ENCODE assay signal across 11 cellular contexts in the genomic region with DNA sequence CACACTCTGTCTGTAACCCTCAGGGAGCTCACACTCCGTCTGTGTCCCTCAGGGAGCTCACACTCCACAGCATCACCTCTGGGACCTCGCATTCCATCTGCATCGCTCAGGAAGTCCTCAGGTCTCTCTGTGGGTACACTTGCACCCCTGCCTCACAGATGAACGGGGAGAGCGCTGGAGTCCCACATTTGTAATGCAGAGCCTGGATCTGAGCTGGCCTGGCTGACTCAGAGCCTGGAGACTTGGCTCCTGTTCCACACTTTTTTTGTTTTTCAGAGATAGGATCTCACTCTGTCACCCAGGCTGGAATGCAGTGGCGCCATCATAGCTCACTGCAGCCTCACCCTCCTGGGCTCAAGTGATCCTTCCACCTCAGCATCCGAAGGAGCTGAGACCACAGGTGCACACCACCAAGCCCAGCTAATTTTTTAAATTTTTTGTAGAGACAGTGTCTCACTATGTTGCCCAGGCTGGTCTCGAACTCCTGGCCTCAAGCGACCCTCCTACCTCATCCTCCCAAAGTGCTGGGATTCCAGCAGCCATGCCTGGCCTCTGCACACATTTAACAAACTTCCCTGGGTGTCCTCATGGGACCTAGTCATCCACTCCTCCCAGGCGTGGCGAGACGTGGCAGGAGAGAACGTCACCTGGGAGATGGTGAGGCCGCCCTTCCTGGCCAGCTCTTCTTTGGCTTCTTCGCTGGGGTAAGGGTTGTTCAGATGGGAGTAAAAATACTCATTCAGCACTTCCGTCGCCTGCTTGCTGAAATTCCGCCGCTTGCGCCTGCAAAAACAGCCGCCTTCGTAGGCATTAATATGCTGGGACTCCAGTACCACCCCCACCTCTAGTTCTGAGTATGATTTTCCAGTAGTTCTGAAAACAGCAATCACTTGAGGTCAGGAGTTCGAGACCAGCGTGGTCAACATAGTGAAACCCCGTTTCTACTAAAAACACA. TPM values are rescaled to one million over a fixed set of nuclear protein-coding genes. Genes with fewer than 3 reads are reported as not detected.
DNase-seq lines count a peak whose midpoint lies in the region; ATAC-seq and TF ChIP-seq lines count a peak whose summit lies in the region.
"Had no signal": no experiment of that assay in that cellular context is flagged by ENCODE, and none has a peak within 500 bp of the region (broad histone marks: within the 10 kb centered on the region; RNA-seq: fewer than 3 reads in every experiment).

No MANE protein-coding gene starts in this region.

- peaks cover 18% of the 10 kb centered on the region for H3K4me1 Mint-ChIP-seq in stimulated activated effector memory CD8-positive, alpha-beta T cell treated with anti-CD3 and anti-CD28 coated beads, Interleukin-12 subunit alpha, Interleukin-12 subunit beta, amount 100 ng/mL, for 72 hours
- H3K4me1 Mint-ChIP-seq: activated naive CD8-positive, alpha-beta T cell treated with anti-CD3 and anti-CD28 coated beads, Interleukin-2, amount 10 ng/mL, durations not matched to agents 7 days and 5 days had no signal

- H3K36me3 Mint-ChIP-seq in activated naive CD4-positive, alpha-beta T cell treated with anti-CD3 and anti-CD28 coated beads, Interleukin-2, amount 50 U/mL, for 72 hours, result peaks cover 10 to 37% of the 10 kb centered on the region in 2 donors
- peaks cover 95% of the 10 kb centered on the region for H3K36me3 Mint-ChIP-seq in stimulated activated effector memory CD8-positive, alpha-beta T cell treated with anti-CD3 and anti-CD28 coated beads, Interleukin-12 subunit alpha, Interleukin-12 subunit beta, amount 100 ng/mL, for 72 hours

- H3K27ac Mint-ChIP-seq in activated naive CD4-positive, alpha-beta T cell treated with anti-CD3 and anti-CD28 coated beads, Interleukin-2, amount 50 U/mL, for 72 hours, result peak overlapping the region; percentile 60 to 73
- H3K27ac Mint-ChIP-seq in stimulated activated effector memory CD8-positive, alpha-beta T cell treated with anti-CD3 and anti-CD28 coated beads, Interleukin-12 subunit alpha, Interleukin-12 subunit beta, amount 100 ng/mL, for 72 hours, result peak overlapping the region; percentile 89
- H3K27ac Mint-ChIP-seq: activated naive CD8-positive, alpha-beta T cell treated with anti-CD3 and anti-CD28 coated beads, Interleukin-2, amount 10 ng/mL, durations not matched to agents 7 days and 5 days had no signal

- no peaks in the 10 kb centered on the region for H3K9me3 Mint-ChIP-seq in activated naive CD4-positive, alpha-beta T cell treated with anti-CD3 and anti-CD28 coated beads, Interleukin-2, amount 50 U/mL, for 72 hours
- no peaks in the 10 kb centered on the region for H3K9me3 Mint-ChIP-seq in stimulated activated effector memory CD8-positive, alpha-beta T cell treated with anti-CD3 and anti-CD28 coated beads, Interleukin-12 subunit alpha, Interleukin-12 subunit beta, amount 100 ng/mL, for 72 hours

- TF ChIP-seq CTCF in brain microvascular endothelial cell (IDR thresholded peaks at IDR 0.05; ENCODE audit: low read depth, low read length, missing control alignments), result no peak

- peak in 1 of 2 donors; percentile 24 for ATAC-seq in activated naive CD4-positive, alpha-beta T cell treated with anti-CD3 and anti-CD28 coated beads, Interleukin-2, amount 50 U/mL, for 72 hours
- no peak for ATAC-seq in stimulated activated effector memory CD8-positive, alpha-beta T cell treated with anti-CD3 and anti-CD28 coated beads, Interleukin-12 subunit alpha, Interleukin-12 subunit beta, amount 100 ng/mL, for 72 hours
- ATAC-seq in GM18519 (IDR thresholded peaks at IDR 0.05; ENCODE audit: low FRiP score, unreplicated experiment), result no peak
- ATAC-seq: activated CD4-positive, CD25-positive, alpha-beta regulatory T cell treated with anti-CD3 and anti-CD28 coated beads, Interleukin-2, amount 50 U/mL, for 24 hours; lower lobe of right lung had no signal

- in situ Hi-C loops in brain microvascular endothelial cell (cut with HindIII; ENCODE audit: low pct_ligation_motif_present, low sequenced_read_pairs), result no loop called here

- no peak overlapping the region for H3K27ac ChIP-seq in brain microvascular endothelial cell
- H3K27ac ChIP-seq: lower lobe of right lung, spleen had no signal

- H3K27me3 ChIP-seq in brain microvascular endothelial cell (replicated peaks), result no peaks in the 10 kb centered on the region
- H3K27me3 ChIP-seq: spleen had no signal

- no peaks in the 10 kb centered on the region for H3K36me3 ChIP-seq in brain microvascular endothelial cell (replicated peaks)

- H3K4me3 ChIP-seq in brain microvascular endothelial cell (ENCODE audit: low read depth, low read length), result no peak overlapping the region
- H3K4me3 ChIP-seq: lower lobe of right lung, spleen had no signal

- H3K4me3 Mint-ChIP-seq in stimulated activated effector memory CD8-positive, alpha-beta T cell treated with anti-CD3 and anti-CD28 coated beads, Interleukin-12 subunit alpha, Interleukin-12 subunit beta, amount 100 ng/mL, for 72 hours, result no peak overlapping the region
- H3K4me3 Mint-ChIP-seq: activated naive CD8-positive, alpha-beta T cell treated with anti-CD3 and anti-CD28 coated beads, Interleukin-2, amount 10 ng/mL, durations not matched to agents 7 days and 5 days had no signal

- DNase-seq in activated naive CD4-positive, alpha-beta T cell treated with anti-CD3 and anti-CD28 coated beads, Interleukin-2, amount 50 U/mL, for 72 hours (ENCODE audit: low spot score in 2 of 2), result no peak
- no peak for DNase-seq in activated naive CD4-positive, alpha-beta T cell (lab: John Stamatoyannopoulos, UW)
- peak; percentile 64 for DNase-seq in brain microvascular endothelial cell
- no peak for DNase-seq in stimulated activated effector memory CD8-positive, alpha-beta T cell treated with anti-CD3 and anti-CD28 coated beads, Interleukin-12 subunit alpha, Interleukin-12 subunit beta, amount 100 ng/mL, for 72 hours (ENCODE audit: low spot score in 2 of 2)
- no peak for DNase-seq in NCI-H1694 (lab: John Stamatoyannopoulos, UW)
- DNase-seq: activated naive CD8-positive, alpha-beta T cell treated with anti-CD3 and anti-CD28 coated beads, Interleukin-2, amount 10 ng/mL, durations not matched to agents 7 days and 5 days; lower lobe of right lung; nucleus accumbens; spleen had no signal

RNA-seq across cellular contexts. Expression of a gene that starts 31.0 kb away (rescaled TPM):
- under 1 TPM; 0.25 to 0.31 TPM for total RNA-seq in activated naive CD4-positive, alpha-beta T cell treated with anti-CD3 and anti-CD28 coated beads, Interleukin-2, amount 50 U/mL, for 72 hours

RNA-seq across cellular contexts. Expression of a gene that starts 40.4 kb away (rescaled TPM):
- 10 to 100 TPM in 1 of 2 donors, 1 to 10 TPM in 1; 5.7 to 11.3 TPM for total RNA-seq in activated naive CD4-positive, alpha-beta T cell treated with anti-CD3 and anti-CD28 coated beads, Interleukin-2, amount 50 U/mL, for 72 hours

RNA-seq across cellular contexts. Expression of a gene that starts 49.4 kb away (rescaled TPM):
- total RNA-seq in activated naive CD4-positive, alpha-beta T cell treated with anti-CD3 and anti-CD28 coated beads, Interleukin-2, amount 50 U/mL, for 72 hours, result 10 to 100 TPM; 27.6 to 37.3 TPM

RNA-seq across cellular contexts. Expression of a gene that starts 53.1 kb away (rescaled TPM):
- 100 to 1,000 TPM; 358 to 407 TPM for total RNA-seq in activated naive CD4-positive, alpha-beta T cell treated with anti-CD3 and anti-CD28 coated beads, Interleukin-2, amount 50 U/mL, for 72 hours

RNA-seq across cellular contexts. Expression of a gene that starts 53.7 kb away (rescaled TPM):
- total RNA-seq in activated naive CD4-positive, alpha-beta T cell treated with anti-CD3 and anti-CD28 coated beads, Interleukin-2, amount 50 U/mL, for 72 hours, result 1 to 10 TPM; 3.8 to 5.5 TPM
